Comparison of ENCODE assay signal across 7 cellular contexts in genomic region chr2:129314120-129314519, GRCh38.
"Had no signal": no experiment of that assay in that cellular context is flagged by ENCODE, and none has a peak within 500 bp of the region (broad histone marks: within the 10 kb centered on the region; RNA-seq: fewer than 3 reads in every experiment).

No MANE protein-coding gene starts in this region.

- DNase-seq: GDM1, GF-D8 had no signal

- FAIRE-seq: G401.6, GM12891, GM12892, GM18507, GM19239 had no signal
